Comparison of ENCODE assay signal across 9 cellular contexts in genomic region chr7:132564849-132565248, GRCh38. TPM values are rescaled to one million over a fixed set of nuclear protein-coding genes. Genes with fewer than 3 reads are reported as not detected.
"Had no signal": no experiment of that assay in that cellular context is flagged by ENCODE, and none has a peak within 500 bp of the region (broad histone marks: within the 10 kb centered on the region; RNA-seq: fewer than 3 reads in every experiment).

No MANE protein-coding gene starts in this region.

- ATAC-seq: K562 had no signal

- H3K4me3 ChIP-seq: K562 had no signal

- FAIRE-seq: H54, HTR-8/SVneo, K562 had no signal

- DNase-seq: GOT3, H9, HCEC 1CT, IMR-90, KG1 had no signal

- H3K4me3 Mint-ChIP-seq: H9 had no signal

RNA-seq across cellular contexts. Expression of gene PLXNA4, which starts 11.4 kb away (rescaled TPM):
- total RNA-seq: HT-29 had no signal
- polyA plus RNA-seq: K562 had no signal
